ENCODE assay signal across 1 cellular context in the genomic region with DNA sequence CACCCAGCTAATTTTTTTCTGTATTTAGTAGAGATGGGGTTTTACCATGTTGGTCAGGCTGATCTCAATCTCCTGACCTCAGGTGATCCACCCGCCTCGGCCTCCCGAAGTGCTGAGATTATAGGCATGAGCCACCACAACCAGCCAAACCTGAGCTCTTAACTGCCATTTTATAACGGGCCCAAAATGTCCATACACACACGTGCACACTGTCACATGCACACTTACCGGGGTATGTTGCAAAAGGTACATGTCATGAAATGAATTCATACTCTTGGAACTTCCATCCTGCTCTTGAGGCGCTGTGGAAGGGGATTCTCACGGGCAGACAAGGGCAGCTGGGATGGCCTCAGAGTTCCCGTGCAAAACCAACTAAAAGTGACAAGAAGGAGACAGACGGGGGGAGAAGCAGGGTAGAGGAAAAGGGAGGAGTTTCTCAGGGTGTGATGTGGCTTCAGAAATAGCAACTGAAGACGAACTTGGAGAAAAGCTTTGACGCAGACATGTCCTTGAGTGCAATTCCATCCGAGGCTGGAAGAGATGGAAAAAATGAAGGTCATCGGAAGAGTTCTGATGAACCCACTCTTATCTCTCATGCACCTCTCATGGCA.
A peak's percentile ranks its signal among the peaks of the same experiment; 100 is the strongest.
TF ChIP-seq lines count a peak whose summit lies in the region.

No MANE protein-coding gene starts in this region.

TF ChIP-seq in K562, 482 proteins besides CTCF, POLR2A, EP300 and RAD21 (continued from another document and continues in another):
- TF ChIP-seq, protein P1, sequence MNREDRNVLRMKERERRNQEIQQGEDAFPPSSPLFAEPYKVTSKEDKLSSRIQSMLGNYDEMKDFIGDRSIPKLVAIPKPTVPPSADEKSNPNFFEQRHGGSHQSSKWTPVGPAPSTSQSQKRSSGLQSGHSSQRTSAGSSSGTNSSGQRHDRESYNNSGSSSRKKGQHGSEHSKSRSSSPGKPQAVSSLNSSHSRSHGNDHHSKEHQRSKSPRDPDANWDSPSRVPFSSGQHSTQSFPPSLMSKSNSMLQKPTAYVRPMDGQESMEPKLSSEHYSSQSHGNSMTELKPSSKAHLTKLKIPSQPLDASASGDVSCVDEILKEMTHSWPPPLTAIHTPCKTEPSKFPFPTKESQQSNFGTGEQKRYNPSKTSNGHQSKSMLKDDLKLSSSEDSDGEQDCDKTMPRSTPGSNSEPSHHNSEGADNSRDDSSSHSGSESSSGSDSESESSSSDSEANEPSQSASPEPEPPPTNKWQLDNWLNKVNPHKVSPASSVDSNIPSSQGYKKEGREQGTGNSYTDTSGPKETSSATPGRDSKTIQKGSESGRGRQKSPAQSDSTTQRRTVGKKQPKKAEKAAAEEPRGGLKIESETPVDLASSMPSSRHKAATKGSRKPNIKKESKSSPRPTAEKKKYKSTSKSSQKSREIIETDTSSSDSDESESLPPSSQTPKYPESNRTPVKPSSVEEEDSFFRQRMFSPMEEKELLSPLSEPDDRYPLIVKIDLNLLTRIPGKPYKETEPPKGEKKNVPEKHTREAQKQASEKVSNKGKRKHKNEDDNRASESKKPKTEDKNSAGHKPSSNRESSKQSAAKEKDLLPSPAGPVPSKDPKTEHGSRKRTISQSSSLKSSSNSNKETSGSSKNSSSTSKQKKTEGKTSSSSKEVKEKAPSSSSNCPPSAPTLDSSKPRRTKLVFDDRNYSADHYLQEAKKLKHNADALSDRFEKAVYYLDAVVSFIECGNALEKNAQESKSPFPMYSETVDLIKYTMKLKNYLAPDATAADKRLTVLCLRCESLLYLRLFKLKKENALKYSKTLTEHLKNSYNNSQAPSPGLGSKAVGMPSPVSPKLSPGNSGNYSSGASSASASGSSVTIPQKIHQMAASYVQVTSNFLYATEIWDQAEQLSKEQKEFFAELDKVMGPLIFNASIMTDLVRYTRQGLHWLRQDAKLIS (CRISPR knock-in tag; IDR thresholded peaks at IDR 0.05), result no peak
- TF ChIP-seq ZEB2 (IDR thresholded peaks at IDR 0.05) (no peak), KDM5B (IDR thresholded peaks at IDR 0.05; ENCODE audit: insufficient replicate concordance, low read depth, low read length) (no peak), BDP1 (IDR thresholded peaks at IDR 0.05; ENCODE audit: insufficient read depth, insufficient read length) (no peak), ZNF75A (CRISPR knock-in tag; IDR thresholded peaks at IDR 0.05) (no peak), ZNF318 (IDR thresholded peaks at IDR 0.05; ENCODE audit: borderline replicate concordance in 1 of 2, low read depth in 1 of 2) (no peak), STAT6 (CRISPR knock-in tag; IDR thresholded peaks at IDR 0.05) (no peak), USF1 (CRISPR knock-in tag; IDR thresholded peaks at IDR 0.05) (peak; percentile 52; the same call in 1 of the 2 replicates), DNMT1 (IDR thresholded peaks at IDR 0.05) (no peak), BRF1 (IDR thresholded peaks at IDR 0.05; ENCODE audit: borderline replicate concordance, extremely low read depth, insufficient read length) (no peak), SMC3 (conservative IDR thresholded peaks at IDR 0.05; ENCODE audit: insufficient read depth, low read depth, low read length) (no peak), RFX7 (CRISPR knock-in tag; IDR thresholded peaks at IDR 0.05) (no peak), ARNT (IDR thresholded peaks at IDR 0.05) (no peak), BHLHE40 (IDR thresholded peaks at IDR 0.05; ENCODE audit: low read length) (peak; percentile 69), RUNX1 (IDR thresholded peaks at IDR 0.05; ENCODE audit: low read depth) (no peak), UBTF (IDR thresholded peaks at IDR 0.05; ENCODE audit: borderline replicate concordance in 1 of 2, low read depth in 2 of 2, low read length in 2 of 2) (no peak)
